10 cellular contexts compared by ENCODE assay signal in the genomic region with DNA sequence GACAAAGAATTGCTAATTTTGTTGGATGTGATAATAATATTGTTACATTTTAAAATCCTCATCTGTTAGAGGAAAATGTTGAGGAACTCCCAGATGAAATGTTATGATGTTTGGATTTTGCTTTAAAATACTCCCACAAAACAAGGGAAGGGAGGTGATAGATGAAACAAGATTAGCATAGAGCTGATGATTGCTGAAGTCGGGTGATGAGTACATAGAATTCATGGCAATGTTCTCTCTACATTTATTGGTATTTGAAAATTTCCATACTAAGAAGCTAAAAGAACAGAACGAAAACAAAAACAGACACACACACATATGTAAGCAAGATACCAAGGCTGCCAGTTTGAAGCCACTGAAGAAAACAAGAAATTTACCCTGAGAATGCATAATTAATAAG.
DNase-seq lines count a peak whose midpoint lies in the region; ATAC-seq lines count a peak whose summit lies in the region.
"Had no signal": no experiment of that assay in that cellular context is flagged by ENCODE, and none has a peak within 500 bp of the region (broad histone marks: within the 10 kb centered on the region; RNA-seq: fewer than 3 reads in every experiment).

No MANE protein-coding gene starts in this region.

- ATAC-seq in GM21717 (IDR thresholded peaks at IDR 0.05; ENCODE audit: unreplicated experiment) (no peak), HG03571 (IDR thresholded peaks at IDR 0.05; ENCODE audit: unreplicated experiment) (no peak), GM21825 (IDR thresholded peaks at IDR 0.05; ENCODE audit: unreplicated experiment) (no peak), HG03135 (IDR thresholded peaks at IDR 0.05; ENCODE audit: unreplicated experiment) (no peak)

- H3K9me3 ChIP-seq in SK-N-MC (ENCODE audit: low read depth, low read length): no peaks in the 10 kb centered on the region

- H3K27ac ChIP-seq in SK-N-MC: peak overlapping the region; percentile 99

- H3K4me3 ChIP-seq in SK-N-MC: peak overlapping the region; percentile 91

- H3K36me3 ChIP-seq in SK-N-MC (ENCODE audit: insufficient read depth, low read length): peaks cover 30% of the 10 kb centered on the region

- peak; percentile 10 for DNase-seq in ELR (ENCODE audit: low read depth)
- DNase-seq in SK-N-MC (ENCODE audit: low read depth, low spot score): no peak
- peak; percentile 24 for DNase-seq in fibroblast of peridontal ligament (ENCODE audit: extremely low read depth)
- peak; percentile 39 for DNase-seq in pons (ENCODE audit: low spot score)
- DNase-seq: activated CD4-positive, alpha-beta T cell treated with anti-CD3 and anti-CD28 coated beads, Interleukin-2, amount 50 U/mL, for 48 hours; KBM-7 had no signal

- peak overlapping the region; percentile 91 for H3K9ac ChIP-seq in SK-N-MC (ENCODE audit: insufficient read length)
